In the genomic region with DNA sequence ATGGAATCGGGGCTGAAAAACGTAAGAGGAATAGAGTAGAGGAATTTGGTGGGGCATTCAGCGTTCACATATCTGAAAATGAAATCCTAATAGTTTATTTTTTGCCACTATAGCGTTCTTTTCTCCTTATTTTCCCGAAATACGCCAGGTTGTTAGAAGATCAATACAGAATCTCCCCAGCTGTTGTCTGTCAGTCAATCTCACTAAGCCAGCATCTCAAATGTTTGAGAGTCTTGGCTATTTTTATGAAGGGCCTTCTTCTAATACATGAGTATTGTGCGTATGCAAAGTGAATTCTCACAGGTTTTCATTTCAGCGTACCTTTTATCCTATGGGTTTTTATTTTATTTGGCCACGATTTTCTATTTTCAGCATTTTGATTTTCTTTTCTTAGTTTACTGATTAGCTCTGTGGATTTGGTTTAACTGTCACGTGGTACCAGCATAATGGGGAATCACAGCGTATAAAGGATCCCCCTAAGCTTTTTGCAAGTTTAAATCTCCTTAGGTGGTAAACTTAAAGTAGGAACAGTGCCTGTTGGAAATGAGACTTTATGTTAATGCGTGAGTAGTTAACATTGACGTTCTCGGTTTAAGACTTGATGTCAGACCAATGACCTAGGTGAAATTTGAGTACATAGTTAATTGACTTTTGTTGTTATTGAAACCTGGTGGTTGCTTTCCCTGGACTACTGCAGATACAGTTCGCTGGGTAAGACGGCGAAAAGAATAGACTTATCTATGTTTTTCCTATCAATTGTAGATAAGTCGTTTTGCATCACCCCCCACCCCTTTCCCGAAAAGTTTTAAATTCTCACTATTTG, we compare ENCODE assay signal across 8 cellular contexts. TPM values are rescaled to one million over a fixed set of nuclear protein-coding genes. Genes with fewer than 3 reads are reported as not detected.
A peak's percentile ranks its signal among the peaks of the same experiment; 100 is the strongest.
DNase-seq lines count a peak whose midpoint lies in the region; ATAC-seq and TF ChIP-seq lines count a peak whose summit lies in the region.

No MANE protein-coding gene starts in this region.

- intact Hi-C loops in Panc1 (cut with micrococcal nuclease; ENCODE audit: unreplicated experiment): no loop called here
- intact Hi-C loops in esophagus squamous epithelium (cut with DNase I): loop anchor here (10.0 kb wide), 1 partner anchor 81 kb away; no protein-coding TSS in a partner anchor

- peak overlapping the region; percentile 89 for H3K4me2 ChIP-seq in parathyroid adenoma (ENCODE audit: low read length)

- H3K4me3 ChIP-seq in Panc1 (ENCODE audit: low read depth in 2 of 2, low read length in 2 of 2) (peak overlapping the region; percentile 89 to 92), esophagus squamous epithelium (peak overlapping the region; percentile 84 to 97 (median 91)), parathyroid adenoma (ENCODE audit: low read depth, low read length) (peak overlapping the region; percentile 96)

- TF ChIP-seq CTCF in GM13976 (IDR thresholded peaks at IDR 0.05; ENCODE audit: borderline replicate concordance, control extremely low read depth, extremely low read depth, insufficient read depth, missing control alignments) (no peak), Panc1 (IDR thresholded peaks at IDR 0.05) (no peak), esophagus squamous epithelium (IDR thresholded peaks at IDR 0.05) (no peak), parathyroid adenoma (IDR thresholded peaks at IDR 0.05) (no peak)

- H3K9me3 ChIP-seq in Panc1 (ENCODE audit: control insufficient read depth, insufficient read depth, low read depth, low read length) (no peaks in the 10 kb centered on the region), esophagus squamous epithelium (no peaks in the 10 kb centered on the region), parathyroid adenoma (ENCODE audit: control insufficient read depth, low read length) (no peaks in the 10 kb centered on the region)

- BruUV-seq in Panc1 (replicated peaks; lab: Mats Ljungman, UMichigan): TSS peak; percentile 82

- POLR2A ChIA-PET in Panc1 (lab: Charles Lee): no interaction called here

- H3K27ac ChIP-seq in Panc1 (ENCODE audit: low read length): peak overlapping the region; percentile 97
- H3K27ac ChIP-seq in esophagus squamous epithelium: peak overlapping the region in 3 of 4 donors; percentile 88 to 97 (median 93)
- H3K27ac ChIP-seq in parathyroid adenoma: no peak overlapping the region

- H3K36me3 ChIP-seq in Panc1 (ENCODE audit: control insufficient read depth, insufficient read depth, low read length) (peaks cover 12% of the 10 kb centered on the region), esophagus squamous epithelium (peaks cover 0 to 19% (median 0%) of the 10 kb centered on the region in 3 donors), parathyroid adenoma (ENCODE audit: control insufficient read depth, insufficient read depth, low read length) (no peaks in the 10 kb centered on the region)

- peaks cover 57% of the 10 kb centered on the region for H3K79me2 ChIP-seq in parathyroid adenoma

- ATAC-seq in Panc1 (no peak), GM18498 (IDR thresholded peaks at IDR 0.05; ENCODE audit: unreplicated experiment) (no peak), GM21723 (IDR thresholded peaks at IDR 0.05; ENCODE audit: unreplicated experiment) (no peak), GM18868 (IDR thresholded peaks at IDR 0.05; ENCODE audit: unreplicated experiment) (no peak)

- CTCF ChIA-PET in Panc1 (lab: Charles Lee): no interaction called here

- in situ Hi-C loops in GM13976 (cut with MboI; ENCODE audit: low sequenced_read_pairs, unreplicated experiment) (no loop called here), Panc1 (cut with HindIII; ENCODE audit: low pct_unique_long_range_greater_than_20kb, low sequenced_read_pairs) (no loop called here)

- no peak overlapping the region for H3K9ac ChIP-seq in parathyroid adenoma

- 14 to 17% methylated on average over 19 of the region's 19 CpGs for WGBS in esophagus squamous epithelium, 2 donors

- no peak overlapping the region for H2AFZ ChIP-seq in parathyroid adenoma

- no peak for TF ChIP-seq POLR2A in esophagus squamous epithelium (IDR thresholded peaks at IDR 0.05)

- DNase-seq in GM13976 (ENCODE audit: low spot score) (peak; percentile 28), Panc1 (ENCODE audit: low read depth, low spot score) (no peak), esophagus squamous epithelium (lab: John Stamatoyannopoulos, UW) (no peak), NCI-H187 treated with DMSO at 0.1 percent for 48 hours (lab: John Stamatoyannopoulos, UW) (no peak)

- H3K27me3 ChIP-seq in Panc1 (ENCODE audit: control insufficient read depth, insufficient read depth, low read length) (no peaks in the 10 kb centered on the region), esophagus squamous epithelium (no peaks in the 10 kb centered on the region), parathyroid adenoma (ENCODE audit: control insufficient read depth, insufficient read depth, low read length) (no peaks in the 10 kb centered on the region)

- H3K4me1 ChIP-seq in Panc1 (ENCODE audit: control insufficient read depth, insufficient read depth, low read length) (peaks cover 31% of the 10 kb centered on the region), esophagus squamous epithelium (peaks cover 9 to 65% (median 14%) of the 10 kb centered on the region in 3 donors), parathyroid adenoma (peaks cover 12% of the 10 kb centered on the region)

RNA-seq across cellular contexts. Expression of gene FXR1, which starts 1.3 kb away (rescaled TPM):
- 180 TPM for total RNA-seq in Panc1 (2021; ENCODE audit: unreplicated experiment)
- 168 TPM for polyA plus RNA-seq in Panc1 (2012; ENCODE audit: insufficient read length)
- total RNA-seq in esophagus squamous epithelium: 10 to 100 TPM; 39.6 to 99.2 (median 73.8) TPM
